Comparison of ENCODE assay signal across 26 cellular contexts in genomic region chr4:158195297-158195696, GRCh38. TPM values are rescaled to one million over a fixed set of nuclear protein-coding genes. Genes with fewer than 3 reads are reported as not detected.
"Had no signal": no experiment of that assay in that cellular context is flagged by ENCODE, and none has a peak within 500 bp of the region (broad histone marks: within the 10 kb centered on the region; RNA-seq: fewer than 3 reads in every experiment).

No MANE protein-coding gene starts in this region.

- ATAC-seq: Panc1, Right ventricle myocardium inferior, T-cell had no signal

- H3K27ac ChIP-seq: SK-N-MC had no signal

- H3K9me3 Mint-ChIP-seq: activated B cell treated with CpG ODN at 0.5 μM for 24 hours; activated CD4-positive, alpha-beta T cell treated with anti-CD3 and anti-CD28 coated beads, Interleukin-2, amount 10 ng/mL, durations not matched to agents 24 days and 14 days; T-cell had no signal

- H3K4me3 Mint-ChIP-seq: activated B cell treated with CpG ODN at 0.5 μM for 24 hours; activated CD4-positive, alpha-beta T cell treated with anti-CD3 and anti-CD28 coated beads, Interleukin-2, amount 10 ng/mL, durations not matched to agents 24 days and 14 days; T-cell had no signal

- FAIRE-seq: bronchial epithelial cell, TTC549 had no signal

- H3K27ac Mint-ChIP-seq: activated B cell treated with CpG ODN at 0.5 μM for 24 hours; activated CD4-positive, alpha-beta T cell treated with anti-CD3 and anti-CD28 coated beads, Interleukin-2, amount 10 ng/mL, durations not matched to agents 24 days and 14 days; T-cell had no signal

- H3K27me3 Mint-ChIP-seq: activated B cell treated with CpG ODN at 0.5 μM for 24 hours had no signal

- DNase-seq: activated B cell treated with CpG ODN at 0.5 μM for 24 hours; activated CD4-positive, alpha-beta T cell treated with anti-CD3 and anti-CD28 coated beads for 1 hour; activated CD4-positive, alpha-beta T cell treated with anti-CD3 and anti-CD28 coated beads, Interleukin-2, amount 10 ng/mL, durations not matched to agents 24 days and 14 days; activated CD4-positive, alpha-beta T cell treated with anti-CD3 and anti-CD28 coated beads, Interleukin-2, amount 50 U/mL, for 48 hours; activated CD8-positive, alpha-beta memory T cell treated with anti-CD3 and anti-CD28 coated beads for 24 hours; activated naive CD4-positive, alpha-beta T cell treated with anti-CD3 and anti-CD28 coated beads, Interleukin-2, amount 50 U/mL, for 16 hours; activated T-cell treated with anti-CD3 and anti-CD28 coated beads for 4 hours; amniotic stem cell; MM.1S; NCI-H1105; NCI-H1436; NCI-H1694 treated with DMSO at 0.1 percent for 48 hours; NCI-H2029 treated with DMSO at 0.1 percent for 48 hours; NCI-H510A treated with DMSO at 0.1 percent for 48 hours; NCI-H69; NK-92 treated with Interleukin-12 subunit alpha and Interleukin-12 subunit beta, amount 100 ng/mL, for 24 hours; OCI-M1; RPMI8226; T-cell; T-helper 2 cell; T1000 had no signal

- H3K36me3 Mint-ChIP-seq: T-cell had no signal

- H3K4me3 ChIP-seq: SK-N-MC had no signal

- H3K4me1 Mint-ChIP-seq: activated B cell treated with CpG ODN at 0.5 μM for 24 hours had no signal

RNA-seq across cellular contexts. Expression of gene TMEM144, which starts 15.0 kb away (rescaled TPM):
- total RNA-seq: activated B cell treated with CpG ODN at 0.5 μM for 24 hours; activated CD4-positive, alpha-beta T cell treated with anti-CD3 and anti-CD28 coated beads, Interleukin-2, amount 10 ng/mL, durations not matched to agents 24 days and 14 days had no signal

RNA-seq across cellular contexts. Expression of gene GASK1B, which starts 22.5 kb away (rescaled TPM):
- total RNA-seq: activated B cell treated with CpG ODN at 0.5 μM for 24 hours; activated CD4-positive, alpha-beta T cell treated with anti-CD3 and anti-CD28 coated beads, Interleukin-2, amount 10 ng/mL, durations not matched to agents 24 days and 14 days had no signal
